In genomic region chr19:57771417-57771816, GRCh38 we compare ENCODE assay signal across 15 cellular contexts. TPM values are rescaled to one million over a fixed set of nuclear protein-coding genes. Genes with fewer than 3 reads are reported as not detected.
DNase-seq lines count a peak whose midpoint lies in the region; ATAC-seq and TF ChIP-seq lines count a peak whose summit lies in the region.
"Had no signal": no experiment of that assay in that cellular context is flagged by ENCODE, and none has a peak within 500 bp of the region (broad histone marks: within the 10 kb centered on the region; RNA-seq: fewer than 3 reads in every experiment).

No MANE protein-coding gene starts in this region.

- no peaks in the 10 kb centered on the region for H3K27me3 Mint-ChIP-seq in activated CD4-positive, alpha-beta T cell treated with anti-CD3 and anti-CD28 coated beads, Interleukin-2, amount 10 ng/mL, durations not matched to agents 7 days and 5 days
- H3K27me3 Mint-ChIP-seq in central memory CD8-positive, alpha-beta T cell, result no peaks in the 10 kb centered on the region

- no peak overlapping the region for H2BK120ac ChIP-seq in trophoblast cell (ENCODE audit: insufficient read depth, low read length, poor library complexity)

- no peak for TF ChIP-seq CTCF in ovary (IDR thresholded peaks at IDR 0.05)

- no peak for ATAC-seq in central memory CD8-positive, alpha-beta T cell (replicated peaks; ENCODE audit: extremely low read depth, poor library complexity, severe bottlenecking)
- ATAC-seq in HG03342 (IDR thresholded peaks at IDR 0.05; ENCODE audit: unreplicated experiment), result no peak

- H2AK5ac ChIP-seq in trophoblast cell (ENCODE audit: low read length), result no peak overlapping the region

- H2BK5ac ChIP-seq in trophoblast cell (ENCODE audit: low read depth, low read length, poor library complexity), result no peak overlapping the region

- H3K27ac Mint-ChIP-seq in activated CD4-positive, alpha-beta T cell treated with anti-CD3 and anti-CD28 coated beads, Interleukin-2, amount 10 ng/mL, durations not matched to agents 7 days and 5 days, result peak overlapping the region; percentile 23
- peak overlapping the region; percentile 67 for H3K27ac Mint-ChIP-seq in central memory CD8-positive, alpha-beta T cell (ENCODE audit: low read depth)

- peaks cover 33% of the 10 kb centered on the region for H3K9me3 ChIP-seq in Karpas-422 (ENCODE audit: low read length)
- no peaks in the 10 kb centered on the region for H3K9me3 ChIP-seq in trophoblast cell (ENCODE audit: insufficient read depth, low read depth, low read length)
- peaks cover 3 to 45% of the 10 kb centered on the region in 2 donors for H3K9me3 ChIP-seq in ovary

- H3K36me3 ChIP-seq in Karpas-422 (ENCODE audit: insufficient read depth, low read length) (peaks cover 57% of the 10 kb centered on the region), trophoblast cell (ENCODE audit: control insufficient read depth in 1 of 2, insufficient read depth in 2 of 2, low read length in 2 of 2) (peaks cover 14 to 23% of the 10 kb centered on the region in 2 experiments), ovary (no peaks in the 10 kb centered on the region)

- no peak overlapping the region for H4K91ac ChIP-seq in trophoblast cell (ENCODE audit: low read depth, low read length)

- H3K4me2 ChIP-seq in Karpas-422 (ENCODE audit: low read depth, low read length, poor library complexity, severe bottlenecking) (no peak overlapping the region), trophoblast cell (ENCODE audit: low read length) (no peak overlapping the region)

- peaks cover 73% of the 10 kb centered on the region for H3K36me3 Mint-ChIP-seq in activated CD4-positive, alpha-beta T cell treated with anti-CD3 and anti-CD28 coated beads, Interleukin-2, amount 10 ng/mL, durations not matched to agents 7 days and 5 days (ENCODE audit: low read depth)
- peaks cover 33% of the 10 kb centered on the region for H3K36me3 Mint-ChIP-seq in central memory CD8-positive, alpha-beta T cell (ENCODE audit: insufficient read depth)

- H4K8ac ChIP-seq in trophoblast cell (ENCODE audit: low read depth, low read length), result no peak overlapping the region

- H3K4me3 ChIP-seq in Karpas-422 (ENCODE audit: low read length), result peak overlapping the region; percentile 69; the same call in 1 of the 2 replicates
- H3K4me3 ChIP-seq in trophoblast cell (ENCODE audit: low read depth, low read length), result no peak overlapping the region
- no peak overlapping the region for H3K4me3 ChIP-seq in ovary

- H3K79me2 ChIP-seq in Karpas-422 (ENCODE audit: low read length) (peaks cover 66% of the 10 kb centered on the region), trophoblast cell (ENCODE audit: control insufficient read depth, insufficient read depth, low read length, poor library complexity) (peaks cover 15% of the 10 kb centered on the region)

- intact Hi-C loops in ovary (cut with DNase I), result no loop called here

- H3K27ac ChIP-seq in Karpas-422 (ENCODE audit: low read length), result no peak overlapping the region
- H3K27ac ChIP-seq in trophoblast cell (ENCODE audit: low read depth, low read length), result no peak overlapping the region
- H3K27ac ChIP-seq in ovary, result no peak overlapping the region
- H3K27ac ChIP-seq: Peyer's patch had no signal

- H3K18ac ChIP-seq in trophoblast cell (ENCODE audit: low read length), result no peak overlapping the region

- no peak overlapping the region for H3K23ac ChIP-seq in trophoblast cell (ENCODE audit: low read length)

- H2BK12ac ChIP-seq in trophoblast cell (ENCODE audit: low read length), result no peak overlapping the region

- H2AFZ ChIP-seq in Karpas-422 (ENCODE audit: low read length) (no peak overlapping the region), trophoblast cell (ENCODE audit: insufficient read depth, low read length, poor library complexity) (no peak overlapping the region)

- no peak overlapping the region for H4K12ac ChIP-seq in trophoblast cell (ENCODE audit: low read depth, low read length)

- H4K20me1 ChIP-seq in Karpas-422 (ENCODE audit: insufficient read depth, low read depth, low read length), result no peaks in the 10 kb centered on the region

- H3K9me2 ChIP-seq in Karpas-422 (replicated peaks; ENCODE audit: insufficient read depth, low read length), result no peaks in the 10 kb centered on the region

- CTCF ChIA-PET in activated CD4-positive, alpha-beta T cell treated with anti-CD3 and anti-CD28 coated beads, Interleukin-2, amount 10 ng/mL, durations not matched to agents 7 days and 5 days (lab: Charles Lee), result interaction anchor here (1.5 kb wide), 1 partner anchor 11 kb away, joined by 8 read pairs; no protein-coding TSS in a partner anchor

- TF ChIP-seq EP300 in ovary (IDR thresholded peaks at IDR 0.05), result no peak

- H3K9me3 Mint-ChIP-seq in activated CD4-positive, alpha-beta T cell treated with anti-CD3 and anti-CD28 coated beads, Interleukin-2, amount 10 ng/mL, durations not matched to agents 7 days and 5 days, result peaks cover 50% of the 10 kb centered on the region
- peaks cover 28% of the 10 kb centered on the region for H3K9me3 Mint-ChIP-seq in central memory CD8-positive, alpha-beta T cell

- H3K4me1 Mint-ChIP-seq in activated CD4-positive, alpha-beta T cell treated with anti-CD3 and anti-CD28 coated beads, Interleukin-2, amount 10 ng/mL, durations not matched to agents 7 days and 5 days, result peaks cover 36% of the 10 kb centered on the region
- H3K4me1 Mint-ChIP-seq in central memory CD8-positive, alpha-beta T cell, result peaks cover 35% of the 10 kb centered on the region

- no peak for DNase-seq in activated CD4-positive, alpha-beta T cell treated with anti-CD3 and anti-CD28 coated beads, Interleukin-2, amount 10 ng/mL, durations not matched to agents 7 days and 5 days
- no peak for DNase-seq in activated CD4-positive, alpha-beta T cell treated with anti-CD3 and anti-CD28 coated beads for 4 hours
- DNase-seq in Karpas-422 (no peak), trophoblast cell (no peak), ovary (no peak)
- no peak for DNase-seq in central memory CD8-positive, alpha-beta T cell (ENCODE audit: low spot score in 2 of 2)
- no peak for DNase-seq in activated CD4-positive, CD25-positive, alpha-beta regulatory T cell (lab: John Stamatoyannopoulos, UW)
- DNase-seq: activated CD4-positive, alpha-beta T cell treated with anti-CD3 and anti-CD28 coated beads for 48 hours; KBM-7; NCI-H187; NCI-H524; Peyer's patch; stimulated activated naive CD4-positive, alpha-beta T cell treated with Interleukin-2 at 50 U/mL for 16 hours had no signal

- POLR2A ChIA-PET in activated CD4-positive, alpha-beta T cell treated with anti-CD3 and anti-CD28 coated beads, Interleukin-2, amount 10 ng/mL, durations not matched to agents 7 days and 5 days (lab: Charles Lee), result no interaction called here

- no peak for TF ChIP-seq POLR2A in ovary (IDR thresholded peaks at IDR 0.05)

- peaks cover 12% of the 10 kb centered on the region for H3K4me1 ChIP-seq in Karpas-422 (ENCODE audit: low read length)
- H3K4me1 ChIP-seq in trophoblast cell (ENCODE audit: control insufficient read depth in 1 of 2, insufficient read depth in 2 of 2, low read length in 2 of 2), result peaks cover 7 to 9% of the 10 kb centered on the region in 2 experiments
- peaks cover 2% of the 10 kb centered on the region for H3K4me1 ChIP-seq in ovary (ENCODE audit: insufficient read depth)

- H3K9ac ChIP-seq in Karpas-422 (ENCODE audit: low read length) (no peak overlapping the region), trophoblast cell (ENCODE audit: low read length) (no peak overlapping the region)

- no peak overlapping the region for H3K14ac ChIP-seq in trophoblast cell (ENCODE audit: low read length)

- H3K27me3 ChIP-seq in Karpas-422 (ENCODE audit: low read length) (no peaks in the 10 kb centered on the region), trophoblast cell (ENCODE audit: insufficient read depth, low read length) (no peaks in the 10 kb centered on the region), ovary (no peaks in the 10 kb centered on the region)
- H3K27me3 ChIP-seq: cardiac muscle cell, Peyer's patch had no signal

- no CpG with 5 or more reads among the region's 4 CpGs for WGBS in trophoblast cell (ENCODE audit: extremely low coverage, insufficient coverage, insufficient read length)
- 94 to 96% (median 94%) methylated on average over 4 of the region's 4 CpGs for WGBS in ovary, 3 donors

- H3K4me3 Mint-ChIP-seq in activated CD4-positive, alpha-beta T cell treated with anti-CD3 and anti-CD28 coated beads, Interleukin-2, amount 10 ng/mL, durations not matched to agents 7 days and 5 days, result peak overlapping the region; percentile 46
- peak overlapping the region; percentile 24 for H3K4me3 Mint-ChIP-seq in central memory CD8-positive, alpha-beta T cell

- H3K79me1 ChIP-seq in trophoblast cell (ENCODE audit: low read length), result peaks cover 4% of the 10 kb centered on the region

- peak overlapping the region; percentile 76 for H3K4ac ChIP-seq in trophoblast cell (ENCODE audit: low read depth, low read length)

RNA-seq across cellular contexts. Expression of gene ZNF586, which starts 1.9 kb away (rescaled TPM):
- total RNA-seq in activated CD4-positive, alpha-beta T cell treated with anti-CD3 and anti-CD28 coated beads, Interleukin-2, amount 10 ng/mL, durations not matched to agents 7 days and 5 days, result 10 to 100 TPM; 26.8 to 28.4 TPM
- 33.7 and 35.9 TPM in 2 replicates for total RNA-seq in Karpas-422 (2014; rRNA removed; shearing (Covaris generic); ENCODE audit: low replicate concordance)
- polyA plus RNA-seq in trophoblast cell (2013), result 4.7 and 4.8 TPM in 2 replicates
- 10 to 100 TPM; 15.4 to 21.7 (median 17.2) TPM for total RNA-seq in ovary
- 10 to 100 TPM in 1 of 2 donors, 1 to 10 TPM in 1; 7.9 to 11.8 TPM for polyA plus RNA-seq in ovary

RNA-seq across cellular contexts. Expression of gene ZNF776, which starts 24.8 kb away (rescaled TPM):
- 10 to 100 TPM; 16.1 to 21.4 TPM for total RNA-seq in activated CD4-positive, alpha-beta T cell treated with anti-CD3 and anti-CD28 coated beads, Interleukin-2, amount 10 ng/mL, durations not matched to agents 7 days and 5 days
- total RNA-seq in Karpas-422 (2014; rRNA removed; shearing (Covaris generic); ENCODE audit: low replicate concordance), result 13.1 and 33.4 TPM in 2 replicates
- 8.9 and 9.9 TPM in 2 replicates for polyA plus RNA-seq in trophoblast cell (2013)
- 10 to 100 TPM; 11.0 to 25.9 (median 14.6) TPM for total RNA-seq in ovary
- polyA plus RNA-seq in ovary, result 10 to 100 TPM; 10.2 to 10.7 TPM

RNA-seq across cellular contexts. Expression of gene ZNF552, which starts 43.3 kb away (rescaled TPM):
- total RNA-seq in activated CD4-positive, alpha-beta T cell treated with anti-CD3 and anti-CD28 coated beads, Interleukin-2, amount 10 ng/mL, durations not matched to agents 7 days and 5 days, result 10 to 100 TPM in 1 of 2 experiments, 1 to 10 TPM in 1; 8.7 to 10.0 TPM
- 17.7 and 20.3 TPM in 2 replicates for total RNA-seq in Karpas-422 (2014; rRNA removed; shearing (Covaris generic); ENCODE audit: low replicate concordance)
- polyA plus RNA-seq in trophoblast cell (2013), result 12.1 and 12.7 TPM in 2 replicates
- total RNA-seq in ovary, result 1 to 10 TPM; 5.2 to 9.9 (median 7.2) TPM
- 1 to 10 TPM; 4.9 to 7.1 TPM for polyA plus RNA-seq in ovary

RNA-seq across cellular contexts. Expression of gene ZNF671, which starts 44.0 kb away (rescaled TPM):
- total RNA-seq in activated CD4-positive, alpha-beta T cell treated with anti-CD3 and anti-CD28 coated beads, Interleukin-2, amount 10 ng/mL, durations not matched to agents 7 days and 5 days, result 10 to 100 TPM; 13.9 to 14.4 TPM
- 5.5 and 9.3 TPM in 2 replicates for total RNA-seq in Karpas-422 (2014; rRNA removed; shearing (Covaris generic); ENCODE audit: low replicate concordance)
- polyA plus RNA-seq in trophoblast cell (2013), result 2.1 and 2.2 TPM in 2 replicates
- total RNA-seq in ovary, result 10 to 100 TPM in 1 of 7 donors, 1 to 10 TPM in 6; 1.5 to 13.2 (median 6.4) TPM
- polyA plus RNA-seq in ovary, result 1 to 10 TPM; 2.1 to 5.0 TPM

RNA-seq across cellular contexts. Expression of gene ZNF587B, which starts 58.7 kb away (rescaled TPM):
- 10 to 100 TPM; 16.2 to 18.4 TPM for total RNA-seq in activated CD4-positive, alpha-beta T cell treated with anti-CD3 and anti-CD28 coated beads, Interleukin-2, amount 10 ng/mL, durations not matched to agents 7 days and 5 days
- 16.3 and 20.1 TPM in 2 replicates for total RNA-seq in Karpas-422 (2014; rRNA removed; shearing (Covaris generic); ENCODE audit: low replicate concordance)
- polyA plus RNA-seq in trophoblast cell (2013), result 7.5 and 8.0 TPM in 2 replicates
- 10 to 100 TPM in 5 of 7 donors, 1 to 10 TPM in 2; 7.8 to 19.4 (median 12.5) TPM for total RNA-seq in ovary
- polyA plus RNA-seq in ovary, result 1 to 10 TPM; 4.0 to 4.6 TPM
